In genomic region chr1:151003175-151003574, GRCh38 we compare ENCODE assay signal across 13 cellular contexts. TPM values are rescaled to one million over a fixed set of nuclear protein-coding genes. Genes with fewer than 3 reads are reported as not detected.
DNase-seq lines count a peak whose midpoint lies in the region; ATAC-seq, FAIRE-seq and TF ChIP-seq lines count a peak whose summit lies in the region.
"Had no signal": no experiment of that assay in that cellular context is flagged by ENCODE, and none has a peak within 500 bp of the region (broad histone marks: within the 10 kb centered on the region; RNA-seq: fewer than 3 reads in every experiment).

No MANE protein-coding gene starts in this region.

- no peak for DNase-seq in activated naive CD4-positive, alpha-beta T cell treated with anti-CD3 and anti-CD28 coated beads, Interleukin-2, amount 10 ng/mL, durations not matched to agents 7 days and 5 days
- no peak for DNase-seq in activated naive CD4-positive, alpha-beta T cell treated with anti-CD3 and anti-CD28 coated beads, Interleukin-2, amount 50 U/mL, for 16 hours
- DNase-seq in T-cell: peak in 2 of 34 experiments; percentile 15 to 28
- DNase-seq in kidney: no peak
- DNase-seq in NCI-H524 treated with DMSO at 0.1 percent for 48 hours (lab: John Stamatoyannopoulos, UW): no peak
- DNase-seq in NCI-H146 treated with DMSO at 0.1 percent for 48 hours (lab: John Stamatoyannopoulos, UW; ENCODE audit: unreplicated experiment): no peak
- DNase-seq in GM19238 (ENCODE audit: insufficient read length, low spot score): no peak
- DNase-seq: activated CD4-positive, alpha-beta T cell treated with anti-CD3 and anti-CD28 coated beads, Interleukin-2, amount 50 U/mL, for 4 hours; kidney glomerular epithelial cell; NCI-H2029 treated with DMSO at 0.1 percent for 48 hours had no signal

- CTCF ChIA-PET in activated naive CD4-positive, alpha-beta T cell treated with anti-CD3 and anti-CD28 coated beads, Interleukin-2, amount 10 ng/mL, durations not matched to agents 7 days and 5 days (lab: Charles Lee): interaction anchor here (0.8 to 1.2 kb wide), 3 partner anchors 15 to 353 kb away, joined by 3 to 6 read pairs (median 3); no protein-coding TSS in a partner anchor
- CTCF ChIA-PET in T-cell (lab: Charles Lee): interaction anchor here in 1 of 2 donors (0.7 kb wide), 1 partner anchor 248 kb away, joined by 3 read pairs; no protein-coding TSS in a partner anchor

- H3K4me3 Mint-ChIP-seq in activated naive CD4-positive, alpha-beta T cell treated with anti-CD3 and anti-CD28 coated beads, Interleukin-2, amount 10 ng/mL, durations not matched to agents 7 days and 5 days: peak overlapping the region; percentile 74
- H3K4me3 Mint-ChIP-seq in T-cell: peak overlapping the region; percentile 45 to 96 (median 75)

- H3K9ac ChIP-seq in kidney (ENCODE audit: low read length in 2 of 2): peak overlapping the region in 1 of 2 donors; percentile 66

- peak overlapping the region; percentile 44 to 66 for H3K27ac ChIP-seq in kidney (ENCODE audit: low read depth in 2 of 2, low read length in 2 of 2)
- H3K27ac ChIP-seq in temporal lobe (ENCODE audit: low read depth, low read length): peak overlapping the region; percentile 58

- H3K9me3 ChIP-seq in kidney (ENCODE audit: control insufficient read depth in 1 of 2, low read length in 2 of 2): no peaks in the 10 kb centered on the region

- POLR2A ChIA-PET in T-cell (lab: Charles Lee): no interaction called here

- H3K27ac Mint-ChIP-seq in activated naive CD4-positive, alpha-beta T cell treated with anti-CD3 and anti-CD28 coated beads, Interleukin-2, amount 10 ng/mL, durations not matched to agents 7 days and 5 days: peak overlapping the region; percentile 71
- peak overlapping the region; percentile 96 to 97 for H3K27ac Mint-ChIP-seq in T-cell

- peaks cover 34% of the 10 kb centered on the region for H3K36me3 Mint-ChIP-seq in activated naive CD4-positive, alpha-beta T cell treated with anti-CD3 and anti-CD28 coated beads, Interleukin-2, amount 10 ng/mL, durations not matched to agents 7 days and 5 days
- H3K36me3 Mint-ChIP-seq in T-cell: peaks cover 20% of the 10 kb centered on the region

- peaks cover 18 to 25% of the 10 kb centered on the region in 2 donors for H3K4me1 ChIP-seq in kidney (ENCODE audit: control insufficient read depth in 1 of 2, insufficient read depth in 1 of 2, low read depth in 1 of 2, low read length in 2 of 2)

- peaks cover 13 to 36% of the 10 kb centered on the region in 2 donors for H3K36me3 ChIP-seq in kidney (ENCODE audit: control insufficient read depth in 1 of 2, insufficient read depth in 2 of 2, low read length in 2 of 2)

- peak overlapping the region; percentile 43 to 46 for H3K4me3 ChIP-seq in kidney (ENCODE audit: low read length in 2 of 2)

- intact Hi-C loops in kidney (cut with DNase I): no loop called here

- no peaks in the 10 kb centered on the region for H3K27me3 Mint-ChIP-seq in activated naive CD4-positive, alpha-beta T cell treated with anti-CD3 and anti-CD28 coated beads, Interleukin-2, amount 10 ng/mL, durations not matched to agents 7 days and 5 days
- no peaks in the 10 kb centered on the region for H3K27me3 Mint-ChIP-seq in T-cell

- ATAC-seq in T-cell (replicated peaks in 1 of 4): peak in 3 of 4 experiments; percentile 15 to 55 (median 46)
- ATAC-seq: sciatic nerve had no signal

- H3K9me3 Mint-ChIP-seq in activated naive CD4-positive, alpha-beta T cell treated with anti-CD3 and anti-CD28 coated beads, Interleukin-2, amount 10 ng/mL, durations not matched to agents 7 days and 5 days: no peaks in the 10 kb centered on the region
- no peaks in the 10 kb centered on the region for H3K9me3 Mint-ChIP-seq in T-cell

- no peak for TF ChIP-seq CTCF in kidney (IDR thresholded peaks at IDR 0.05; ENCODE audit: borderline replicate concordance, extremely low read depth, insufficient read depth)

- FAIRE-seq in kidney (lab: Jason Lieb, UNC): no peak
- FAIRE-seq: bronchial epithelial cell had no signal

- H3K4me1 Mint-ChIP-seq in activated naive CD4-positive, alpha-beta T cell treated with anti-CD3 and anti-CD28 coated beads, Interleukin-2, amount 10 ng/mL, durations not matched to agents 7 days and 5 days: peaks cover 76% of the 10 kb centered on the region
- H3K4me1 Mint-ChIP-seq in T-cell: peaks cover 70 to 76% (median 75%) of the 10 kb centered on the region in 3 donors

RNA-seq across cellular contexts. Expression of gene MINDY1, which starts 3.5 kb away (rescaled TPM):
- total RNA-seq in T-cell: 10 to 100 TPM; 15.3 to 26.8 (median 19.0) TPM
- total RNA-seq in kidney: 33.5 TPM
- 35.1 TPM for polyA plus RNA-seq in kidney (ENCODE audit: insufficient read depth, low read depth, low replicate concordance)
- total RNA-seq in temporal lobe: 10.8 TPM

RNA-seq across cellular contexts. Expression of gene PRUNE1, which starts 5.1 kb away (rescaled TPM):
- total RNA-seq in T-cell (10 to 100 TPM; 15.3 to 31.3 (median 24.9) TPM), kidney (24.0 TPM), temporal lobe (25.6 TPM)
- polyA plus RNA-seq in kidney (ENCODE audit: insufficient read depth, low read depth, low replicate concordance): 25.6 TPM

RNA-seq across cellular contexts. Expression of gene ANXA9, which starts 21.1 kb away (rescaled TPM):
- total RNA-seq in T-cell: under 1 TPM in 2 of 5 donors, not detected in 3; 0.15 to 0.16 TPM
- 3.3 TPM for total RNA-seq in kidney
- 38.5 TPM for polyA plus RNA-seq in kidney (ENCODE audit: insufficient read depth, low read depth, low replicate concordance)
- total RNA-seq in temporal lobe: not detected

RNA-seq across cellular contexts. Expression of gene CERS2, which starts 28.5 kb away (rescaled TPM):
- total RNA-seq in T-cell (100 to 1,000 TPM in 4 of 5 donors, 10 to 100 TPM in 1; 74.3 to 153 (median 135) TPM), kidney (268 TPM), temporal lobe (21.4 TPM)
- polyA plus RNA-seq in kidney (ENCODE audit: insufficient read depth, low read depth, low replicate concordance): 258 TPM

RNA-seq across cellular contexts. Expression of gene BNIPL, which starts 33.2 kb away (rescaled TPM):
- total RNA-seq in T-cell: 1 to 10 TPM in 3 of 5 donors, under 1 TPM in 2; 0.54 to 2.6 (median 2.2) TPM
- 0.54 TPM for total RNA-seq in kidney
- polyA plus RNA-seq in kidney (ENCODE audit: insufficient read depth, low read depth, low replicate concordance): 3.1 TPM
- total RNA-seq in temporal lobe: 0.25 TPM
